In genomic region chr6:11947063-11947462, GRCh38 we compare ENCODE assay signal across 19 cellular contexts.
DNase-seq lines count a peak whose midpoint lies in the region; ATAC-seq and TF ChIP-seq lines count a peak whose summit lies in the region.
"Had no signal": no experiment of that assay in that cellular context is flagged by ENCODE, and none has a peak within 500 bp of the region (broad histone marks: within the 10 kb centered on the region; RNA-seq: fewer than 3 reads in every experiment).

No MANE protein-coding gene starts in this region.

- H3K27me3 Mint-ChIP-seq in activated B cell treated with CpG ODN at 0.5 μM for 24 hours = no peaks in the 10 kb centered on the region

- peak; percentile 37 for ATAC-seq in activated B cell treated with CpG ODN at 0.5 μM for 24 hours (ENCODE audit: low read depth)
- ATAC-seq: gastrocnemius medialis had no signal

- TF ChIP-seq CTCF in AG04450 (IDR thresholded peaks at IDR 0.05; ENCODE audit: low read depth, low read length) = peak; percentile 29
- TF ChIP-seq CTCF in GM12875 (IDR thresholded peaks at IDR 0.05; ENCODE audit: borderline replicate concordance, insufficient read depth, low read depth, low read length) = peak; percentile 19; the same call in 1 of the 2 replicates
- no peak for TF ChIP-seq CTCF in activated B cell treated with CpG ODN at 0.5 μM for 24 hours (IDR thresholded peaks at IDR 0.05)

- H3K27ac ChIP-seq in AG04450 (ENCODE audit: low read depth, low read length) = no peak overlapping the region
- H3K27ac ChIP-seq: gastrocnemius medialis, ovary, SK-N-MC had no signal

- POLR2A ChIA-PET in AG04450 (lab: Yijun Ruan, JAX) = no interaction called here
- POLR2A ChIA-PET in activated B cell treated with CpG ODN at 0.5 μM for 24 hours (lab: Charles Lee) = no interaction called here

- H3K4me3 ChIP-seq in AG04450 (ENCODE audit: low read depth, low read length) (no peak overlapping the region), GM12875 (ENCODE audit: low read depth, low read length) (no peak overlapping the region)
- H3K4me3 ChIP-seq: gastrocnemius medialis, ovary, SK-N-MC had no signal

- H3K4me3 Mint-ChIP-seq in activated B cell treated with CpG ODN at 0.5 μM for 24 hours = no peak overlapping the region
- H3K4me3 Mint-ChIP-seq: brain, mesothelial cell of epicardium had no signal

- CTCF ChIA-PET in AG04450 (lab: Charles Lee) = interaction anchor here (1.0 kb wide), 1 partner anchor 9 kb away, joined by 4 read pairs; no protein-coding TSS in a partner anchor
- CTCF ChIA-PET in activated B cell treated with CpG ODN at 0.5 μM for 24 hours (lab: Charles Lee) = no interaction called here

- H3K9me3 ChIP-seq in AG04450 (ENCODE audit: control insufficient read depth, insufficient read depth, low read length) = no peaks in the 10 kb centered on the region
- H3K9me3 ChIP-seq: gastrocnemius medialis, ovary had no signal

- no peak for DNase-seq in AG04450 (ENCODE audit: low read depth, low spot score)
- DNase-seq in activated B cell treated with CpG ODN at 0.5 μM for 24 hours = no peak
- peak; percentile 15 for DNase-seq in iPS DF 19.7 (ENCODE audit: low read depth, low spot score)
- no peak for DNase-seq in SK-N-DZ (ENCODE audit: low spot score)
- no peak for DNase-seq in germinal center (ENCODE audit: low spot score)
- no peak for DNase-seq in stimulated activated CD4-positive, alpha-beta T cell treated with anti-CD3 and anti-CD28 coated beads, Interleukin-2, amount 100 ng/mL, for 48 hours
- no peak for DNase-seq in GM03348 (ENCODE audit: low spot score)
- DNase-seq: activated naive CD4-positive, alpha-beta T cell treated with Interleukin-2 at 50 U/mL for 16 hours; DND-41; effector memory CD4-positive, alpha-beta T cell; gastrocnemius medialis; MV-4-11; NCI-H2107; NK-92 treated with Interleukin-12 subunit alpha and Interleukin-12 subunit beta, amount 100 ng/mL, for 24 hours; ovary had no signal

- H3K9me3 Mint-ChIP-seq in activated B cell treated with CpG ODN at 0.5 μM for 24 hours = no peaks in the 10 kb centered on the region
- H3K9me3 Mint-ChIP-seq: brain, mesothelial cell of epicardium had no signal

- no peak overlapping the region for H3K27ac Mint-ChIP-seq in activated B cell treated with CpG ODN at 0.5 μM for 24 hours
- H3K27ac Mint-ChIP-seq: brain, mesothelial cell of epicardium had no signal

- intact Hi-C loops in activated B cell treated with CpG ODN at 0.5 μM for 24 hours (cut with micrococcal nuclease) = no loop called here

- H3K36me3 Mint-ChIP-seq in activated B cell treated with CpG ODN at 0.5 μM for 24 hours (ENCODE audit: low read depth) = no peaks in the 10 kb centered on the region
- H3K36me3 Mint-ChIP-seq: brain, mesothelial cell of epicardium had no signal

- H3K4me1 Mint-ChIP-seq in activated B cell treated with CpG ODN at 0.5 μM for 24 hours = no peaks in the 10 kb centered on the region
- H3K4me1 Mint-ChIP-seq: brain had no signal

- no peaks in the 10 kb centered on the region for H3K27me3 ChIP-seq in AG04450 (ENCODE audit: control insufficient read depth, insufficient read depth, low read length)
- H3K27me3 ChIP-seq: gastrocnemius medialis, ovary had no signal
